ENCODE assay signal across 9 cellular contexts in the genomic region with DNA sequence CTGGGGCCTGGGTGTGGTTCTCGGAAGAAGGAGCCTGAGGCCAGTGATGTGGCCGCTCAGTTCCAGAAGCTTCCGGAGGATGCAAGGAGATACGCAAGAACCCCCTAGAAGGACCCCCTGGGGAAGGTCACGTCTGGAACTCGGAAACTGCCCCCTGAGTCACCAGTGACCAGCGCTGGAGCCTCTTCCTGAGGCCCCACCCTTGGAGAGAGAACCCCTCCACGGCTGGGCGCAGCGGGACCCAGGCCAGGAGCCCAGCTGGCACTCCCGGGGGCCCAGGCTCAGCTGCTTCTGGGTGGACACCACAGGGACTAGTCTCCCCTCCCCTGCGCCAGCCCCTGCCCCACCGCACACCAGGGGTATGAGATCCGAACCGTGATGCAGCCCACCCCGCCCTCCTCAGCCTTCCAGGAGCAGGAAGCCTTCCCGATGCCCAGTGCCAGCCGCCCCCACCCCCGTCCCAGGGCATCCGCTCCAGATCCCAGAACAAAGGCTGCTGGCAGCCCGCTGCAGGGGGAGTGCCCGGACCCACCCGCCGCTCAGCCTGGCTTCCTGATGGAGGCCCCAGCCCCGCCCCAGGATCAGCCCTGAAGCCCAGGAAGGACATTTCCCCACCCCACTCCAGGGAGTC. TPM values are rescaled to one million over a fixed set of nuclear protein-coding genes. Genes with fewer than 3 reads are reported as not detected.
DNase-seq lines count a peak whose midpoint lies in the region; ATAC-seq and TF ChIP-seq lines count a peak whose summit lies in the region.
"Had no signal": no experiment of that assay in that cellular context is flagged by ENCODE, and none has a peak within 500 bp of the region (broad histone marks: within the 10 kb centered on the region; RNA-seq: fewer than 3 reads in every experiment).

No MANE protein-coding gene starts in this region.

- no peaks in the 10 kb centered on the region for H3K36me3 Mint-ChIP-seq in WTC11

- TF ChIP-seq EP300 in sigmoid colon (IDR thresholded peaks at IDR 0.05) = no peak

- ATAC-seq in WTC11 = no peak
- peak; percentile 8 to 49 (median 18) for ATAC-seq in heart left ventricle
- no peak for ATAC-seq in GM19328 (IDR thresholded peaks at IDR 0.05; ENCODE audit: unreplicated experiment)
- ATAC-seq in HG02759 (IDR thresholded peaks at IDR 0.05; ENCODE audit: unreplicated experiment) = no peak

- CTCF ChIA-PET in WTC11 (lab: Charles Lee) = no interaction called here

- intact Hi-C loops in heart left ventricle (cut with DNase I) (loop anchor here in 2 of 10 donors (5.0 to 10.0 kb wide), 2 partner anchors 55 to 57 kb away; a partner anchor contains a TSS), sigmoid colon (cut with DNase I) (no loop called here)

- POLR2A ChIA-PET in WTC11 (lab: Charles Lee) = interaction anchor here (4.4 kb wide), 1 partner anchor 8 kb away, joined by 21 read pairs; a partner anchor contains a TSS

- in situ Hi-C loops in G401 (cut with HindIII; ENCODE audit: low sequenced_read_pairs) = no loop called here

- H3K27ac ChIP-seq in heart left ventricle = peak overlapping the region; percentile 69 to 97 (median 93)
- H3K27ac ChIP-seq in sigmoid colon = peak overlapping the region; percentile 90 to 99 (median 94)

- no peaks in the 10 kb centered on the region for H3K9me3 ChIP-seq in heart left ventricle
- no peaks in the 10 kb centered on the region for H3K9me3 ChIP-seq in sigmoid colon

- WGBS in heart left ventricle, 4 donors = 44 to 65% (median 51%) methylated on average over 18 to 25 of the region's 25 CpGs
- 39 to 70% methylated on average over 25 of the region's 25 CpGs for WGBS in sigmoid colon, 2 donors

- peaks cover 0 to 15% (median 0%) of the 10 kb centered on the region in 9 donors for H3K36me3 ChIP-seq in heart left ventricle
- H3K36me3 ChIP-seq in sigmoid colon = peaks cover 0 to 15% (median 3%) of the 10 kb centered on the region in 4 donors

- TF ChIP-seq CTCF in WTC11 (IDR thresholded peaks at IDR 0.05) (no peak), heart left ventricle (IDR thresholded peaks at IDR 0.05) (no peak), sigmoid colon (IDR thresholded peaks at IDR 0.05) (no peak)

- H3K27me3 ChIP-seq in heart left ventricle (peaks cover 0 to 4% (median 0%) of the 10 kb centered on the region in 9 donors), sigmoid colon (no peaks in the 10 kb centered on the region)

- DNase-seq in G401 (ENCODE audit: low spot score) (peak; percentile 10), WTC11 (ENCODE audit: low spot score) (peak; percentile 11), heart left ventricle (peak; percentile 65 to 85 (median 73)), sigmoid colon (peak; percentile 75), KG1 (lab: John Stamatoyannopoulos, UW) (no peak), foreskin melanocyte (no peak)
- DNase-seq: NCI-H524 had no signal

- H3K4me1 Mint-ChIP-seq in WTC11 = peaks cover 42% of the 10 kb centered on the region

- H3K4me3 Mint-ChIP-seq in WTC11 = no peak overlapping the region

- H3K27ac Mint-ChIP-seq in WTC11 = no peak overlapping the region

- peaks cover 42 to 96% (median 92%) of the 10 kb centered on the region in 12 donors for H3K4me1 ChIP-seq in heart left ventricle
- peaks cover 0 to 97% (median 97%) of the 10 kb centered on the region in 4 donors for H3K4me1 ChIP-seq in sigmoid colon

- TF ChIP-seq POLR2A in heart left ventricle (IDR thresholded peaks at IDR 0.05) (peak in 1 of 2 donors; percentile 12), sigmoid colon (IDR thresholded peaks at IDR 0.05) (no peak)

- no peaks in the 10 kb centered on the region for H3K27me3 Mint-ChIP-seq in WTC11 (ENCODE audit: low read depth)

- H3K4me3 ChIP-seq in heart left ventricle (peak overlapping the region in 2 of 12 donors; percentile 27 to 36), sigmoid colon (no peak overlapping the region)

- H3K9me3 Mint-ChIP-seq in WTC11 = no peaks in the 10 kb centered on the region

TF ChIP-seq in WTC11, 78 proteins besides CTCF, POLR2A, EP300 and RAD21 (continues in another document):
- TF ChIP-seq, protein P1, sequence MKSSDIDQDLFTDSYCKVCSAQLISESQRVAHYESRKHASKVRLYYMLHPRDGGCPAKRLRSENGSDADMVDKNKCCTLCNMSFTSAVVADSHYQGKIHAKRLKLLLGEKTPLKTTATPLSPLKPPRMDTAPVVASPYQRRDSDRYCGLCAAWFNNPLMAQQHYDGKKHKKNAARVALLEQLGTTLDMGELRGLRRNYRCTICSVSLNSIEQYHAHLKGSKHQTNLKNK (CRISPR knock-in tag; IDR thresholded peaks at IDR 0.05) = no peak
- TF ChIP-seq FOXP1 (CRISPR knock-in tag; IDR thresholded peaks at IDR 0.05; ENCODE audit: borderline replicate concordance) (no peak), ELF4 (CRISPR knock-in tag; IDR thresholded peaks at IDR 0.05; ENCODE audit: low read depth) (no peak), CREB1 (CRISPR knock-in tag; IDR thresholded peaks at IDR 0.05) (no peak), RELA (CRISPR knock-in tag; IDR thresholded peaks at IDR 0.05; ENCODE audit: borderline replicate concordance) (no peak), ZNF232 (CRISPR knock-in tag; IDR thresholded peaks at IDR 0.05) (no peak), MXD4 (CRISPR knock-in tag; IDR thresholded peaks at IDR 0.05; ENCODE audit: borderline replicate concordance) (no peak)
- TF ChIP-seq, protein P2, sequence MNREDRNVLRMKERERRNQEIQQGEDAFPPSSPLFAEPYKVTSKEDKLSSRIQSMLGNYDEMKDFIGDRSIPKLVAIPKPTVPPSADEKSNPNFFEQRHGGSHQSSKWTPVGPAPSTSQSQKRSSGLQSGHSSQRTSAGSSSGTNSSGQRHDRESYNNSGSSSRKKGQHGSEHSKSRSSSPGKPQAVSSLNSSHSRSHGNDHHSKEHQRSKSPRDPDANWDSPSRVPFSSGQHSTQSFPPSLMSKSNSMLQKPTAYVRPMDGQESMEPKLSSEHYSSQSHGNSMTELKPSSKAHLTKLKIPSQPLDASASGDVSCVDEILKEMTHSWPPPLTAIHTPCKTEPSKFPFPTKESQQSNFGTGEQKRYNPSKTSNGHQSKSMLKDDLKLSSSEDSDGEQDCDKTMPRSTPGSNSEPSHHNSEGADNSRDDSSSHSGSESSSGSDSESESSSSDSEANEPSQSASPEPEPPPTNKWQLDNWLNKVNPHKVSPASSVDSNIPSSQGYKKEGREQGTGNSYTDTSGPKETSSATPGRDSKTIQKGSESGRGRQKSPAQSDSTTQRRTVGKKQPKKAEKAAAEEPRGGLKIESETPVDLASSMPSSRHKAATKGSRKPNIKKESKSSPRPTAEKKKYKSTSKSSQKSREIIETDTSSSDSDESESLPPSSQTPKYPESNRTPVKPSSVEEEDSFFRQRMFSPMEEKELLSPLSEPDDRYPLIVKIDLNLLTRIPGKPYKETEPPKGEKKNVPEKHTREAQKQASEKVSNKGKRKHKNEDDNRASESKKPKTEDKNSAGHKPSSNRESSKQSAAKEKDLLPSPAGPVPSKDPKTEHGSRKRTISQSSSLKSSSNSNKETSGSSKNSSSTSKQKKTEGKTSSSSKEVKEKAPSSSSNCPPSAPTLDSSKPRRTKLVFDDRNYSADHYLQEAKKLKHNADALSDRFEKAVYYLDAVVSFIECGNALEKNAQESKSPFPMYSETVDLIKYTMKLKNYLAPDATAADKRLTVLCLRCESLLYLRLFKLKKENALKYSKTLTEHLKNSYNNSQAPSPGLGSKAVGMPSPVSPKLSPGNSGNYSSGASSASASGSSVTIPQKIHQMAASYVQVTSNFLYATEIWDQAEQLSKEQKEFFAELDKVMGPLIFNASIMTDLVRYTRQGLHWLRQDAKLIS (CRISPR knock-in tag; IDR thresholded peaks at IDR 0.05; ENCODE audit: borderline replicate concordance) = no peak
- TF ChIP-seq, protein P3, sequence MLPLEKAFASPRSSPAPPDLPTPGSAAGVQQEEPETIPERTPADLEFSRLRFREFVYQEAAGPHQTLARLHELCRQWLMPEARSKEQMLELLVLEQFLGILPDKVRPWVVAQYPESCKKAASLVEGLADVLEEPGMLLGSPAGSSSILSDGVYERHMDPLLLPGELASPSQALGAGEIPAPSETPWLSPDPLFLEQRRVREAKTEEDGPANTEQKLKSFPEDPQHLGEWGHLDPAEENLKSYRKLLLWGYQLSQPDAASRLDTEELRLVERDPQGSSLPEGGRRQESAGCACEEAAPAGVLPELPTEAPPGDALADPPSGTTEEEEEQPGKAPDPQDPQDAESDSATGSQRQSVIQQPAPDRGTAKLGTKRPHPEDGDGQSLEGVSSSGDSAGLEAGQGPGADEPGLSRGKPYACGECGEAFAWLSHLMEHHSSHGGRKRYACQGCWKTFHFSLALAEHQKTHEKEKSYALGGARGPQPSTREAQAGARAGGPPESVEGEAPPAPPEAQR (CRISPR knock-in tag; IDR thresholded peaks at IDR 0.05) = no peak

RNA-seq across cellular contexts. Expression of a gene that starts 7.5 kb away (rescaled TPM):
- total RNA-seq in G401 (2014; rRNA removed; shearing (Covaris generic)) = 21.6 and 28.3 TPM in 2 replicates
- 298 to 329 TPM (median 323 TPM) in 3 replicates for total RNA-seq in WTC11 (2021)
- total RNA-seq in heart left ventricle = 100 to 1,000 TPM in 1 of 9 donors, 10 to 100 TPM in 8; 57.4 to 107 (median 73.6) TPM
- polyA plus RNA-seq in heart left ventricle = 100 to 1,000 TPM in 1 of 2 donors, 10 to 100 TPM in 1; 72.0 to 128 TPM
- 100 to 1,000 TPM in 3 of 4 donors, 10 to 100 TPM in 1; 53.5 to 409 (median 134) TPM for total RNA-seq in sigmoid colon
- 10 to 100 TPM in 1 of 3 donors, 1 to 10 TPM in 2; 1.8 to 56.5 (median 3.2) TPM for polyA plus RNA-seq in sigmoid colon

RNA-seq across cellular contexts. Expression of a gene that starts 27.3 kb away (rescaled TPM):
- total RNA-seq in G401 (2014; rRNA removed; shearing (Covaris generic)) = 1,245 and 1,753 TPM in 2 replicates
- total RNA-seq in WTC11 (2021) = 2,016 to 2,119 TPM (median 2,047 TPM) in 3 replicates
- total RNA-seq in heart left ventricle = 100 to 1,000 TPM; 434 to 831 (median 670) TPM
- 1,000 to 10,000 TPM; 1,943 to 3,051 TPM for polyA plus RNA-seq in heart left ventricle
- total RNA-seq in sigmoid colon = 1,000 to 10,000 TPM; 2,383 to 8,235 (median 5,456) TPM
- 1,000 to 10,000 TPM; 2,794 to 6,260 (median 4,441) TPM for polyA plus RNA-seq in sigmoid colon

RNA-seq across cellular contexts. Expression of a gene that starts 47.5 kb away (rescaled TPM):
- total RNA-seq in G401 (2014; rRNA removed; shearing (Covaris generic)) = 4.2 and 7.2 TPM in 2 replicates
- 7.5 to 10.6 TPM (median 9.2 TPM) in 3 replicates for total RNA-seq in WTC11 (2021)
- total RNA-seq in heart left ventricle = 10 to 100 TPM in 2 of 9 donors, 1 to 10 TPM in 7; 6.1 to 12.0 (median 8.8) TPM
- 10 to 100 TPM in 1 of 2 donors, 1 to 10 TPM in 1; 2.9 to 10.7 TPM for polyA plus RNA-seq in heart left ventricle
- 1 to 10 TPM; 1.8 to 6.5 (median 4.2) TPM for total RNA-seq in sigmoid colon
- 1 to 10 TPM; 3.5 to 6.9 (median 3.6) TPM for polyA plus RNA-seq in sigmoid colon

RNA-seq across cellular contexts. Expression of a gene that starts 56.8 kb away (rescaled TPM):
- 209 and 255 TPM in 2 replicates for total RNA-seq in G401 (2014; rRNA removed; shearing (Covaris generic))
- total RNA-seq in WTC11 (2021) (146 to 160 TPM (median 147 TPM) in 3 replicates), heart left ventricle (100 to 1,000 TPM in 3 of 9 donors, 10 to 100 TPM in 6; 66.8 to 218 (median 79.8) TPM), sigmoid colon (100 to 1,000 TPM; 100 to 130 (median 119) TPM)
- polyA plus RNA-seq in heart left ventricle (100 to 1,000 TPM in 1 of 2 donors, 10 to 100 TPM in 1; 87.2 to 187 TPM), sigmoid colon (100 to 1,000 TPM in 1 of 3 donors, 10 to 100 TPM in 2; 61.3 to 102 (median 77.7) TPM)

Comparison
In these comparisons a context has a peak if more than half of its experiments do, and no peak if none do; other contexts are left out.
1. DNase-seq: peak in G401 (single experiment), WTC11 (single experiment), heart left ventricle (5 of 5) and sigmoid colon (single experiment); none in KG1 (single experiment) and foreskin melanocyte (single experiment).
2. ATAC-seq: peak in heart left ventricle (4 of 4); none in WTC11 (single experiment), GM19328 (single experiment) and HG02759 (single experiment).